In the genomic region with DNA sequence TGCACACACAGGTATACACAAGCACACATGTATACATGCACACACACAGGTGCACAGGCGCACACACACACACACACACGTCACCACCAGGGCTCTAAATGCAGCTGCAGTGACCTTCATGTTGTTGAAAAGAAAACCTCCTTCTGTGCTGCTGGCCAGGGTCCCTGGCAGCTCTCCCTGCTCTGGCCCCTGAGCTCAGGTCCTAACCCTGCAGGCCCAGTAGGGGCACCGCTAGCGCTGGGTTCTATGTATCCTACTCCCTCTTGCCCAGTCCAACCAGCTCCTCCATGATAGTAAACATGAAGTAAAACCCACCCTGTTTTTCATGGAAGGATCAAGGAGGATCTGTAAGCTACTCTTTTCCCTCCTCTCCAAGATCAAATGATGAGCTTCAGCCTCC, we compare ENCODE assay signal across 30 cellular contexts.
"Had no signal": no experiment of that assay in that cellular context is flagged by ENCODE, and none has a peak within 500 bp of the region (broad histone marks: within the 10 kb centered on the region; RNA-seq: fewer than 3 reads in every experiment).

No MANE protein-coding gene starts in this region.

- DNase-seq: activated B cell treated with CpG ODN at 0.5 μM for 24 hours; activated CD4-positive, alpha-beta T cell treated with anti-CD3 and anti-CD28 coated beads for 36 hours; activated CD4-positive, alpha-beta T cell treated with anti-CD3 and anti-CD28 coated beads, Interleukin-2, amount 50 U/mL, for 4 hours; activated CD8-positive, alpha-beta memory T cell treated with anti-CD3 and anti-CD28 coated beads for 24 hours; activated CD8-positive, alpha-beta memory T cell treated with anti-CD3 and anti-CD28 coated beads, Interleukin-2, amount 50 U/mL, for 4 hours; activated naive CD4-positive, alpha-beta T cell; activated T-cell treated with anti-CD3 and anti-CD28 coated beads, Interleukin-2, amount 50 U/mL, for 4 hours; adrenal gland; brain microvascular endothelial cell; caudate nucleus; dermis blood vessel endothelial cell; effector CD8-positive, alpha-beta T cell; foreskin melanocyte; hippocampal formation; mucosa of descending colon; naive B cell; posterior cingulate gyrus; stimulated activated CD4-positive, alpha-beta T cell treated with anti-CD3 and anti-CD28 coated beads, Interleukin-2, amount 100 ng/mL, for 48 hours; stimulated activated CD8-positive, alpha-beta memory T cell treated with anti-CD3 and anti-CD28 coated beads, Interleukin-4, amount 100 ng/mL, for 48 hours; stimulated activated naive B cell treated with anti-CD40 and anti-IgM and Interleukin-4, amounts not matched to agents 10 μg/mL and 1 μg/mL and 100 μg/mL, for 72 hours; testis; trophoblast cell had no signal

- H3K27me3 ChIP-seq: ascending aorta, brain microvascular endothelial cell, testis, vagina had no signal

- FAIRE-seq: endothelial cell of umbilical vein, TTC549 had no signal

- ATAC-seq: activated CD4-positive, alpha-beta T cell treated with anti-CD3 and anti-CD28 coated beads for 36 hours; activated T-cell treated with anti-CD3 and anti-CD28 coated beads, Interleukin-2, amount 50 U/mL, for 4 hours; esophagus mucosa; mucosa of descending colon; stimulated activated naive B cell treated with anti-CD40 and anti-IgM and Interleukin-4, amounts not matched to agents 10 μg/mL and 1 μg/mL and 100 μg/mL, for 72 hours had no signal

- H3K36me3 ChIP-seq: adrenal gland, ascending aorta, brain microvascular endothelial cell, vagina had no signal

- H3K9me3 Mint-ChIP-seq: activated T-cell treated with anti-CD3 and anti-CD28 coated beads, Interleukin-2, amount 50 U/mL, for 4 hours; activated T-helper 2 cell treated with anti-CD3 and anti-CD28 coated beads, Interferon-gamma antibody, Interleukin-2, Interleukin-4, amounts not matched to agents 10 μg/mL and 5 μg/mL and 100 μg/mL, durations not matched to agents 14 hours and 24 hours and 36 hours; T-helper 2 cell treated with Interferon-gamma antibody and Interleukin-4, amounts not matched to agents 5 μg/mL and 100 μg/mL, for 36 hours had no signal

- H3K4me1 Mint-ChIP-seq: activated B cell treated with CpG ODN at 0.5 μM for 24 hours; activated CD4-positive, alpha-beta T cell treated with anti-CD3 and anti-CD28 coated beads for 36 hours; stimulated activated naive B cell treated with anti-CD40 and anti-IgM and Interleukin-4, amounts not matched to agents 10 μg/mL and 1 μg/mL and 100 μg/mL, for 72 hours had no signal

- H3K36me3 Mint-ChIP-seq: activated naive CD8-positive, alpha-beta T cell; stimulated activated naive B cell treated with anti-CD40 and anti-IgM and Interleukin-4, amounts not matched to agents 10 μg/mL and 1 μg/mL and 100 μg/mL, for 72 hours had no signal

- H3K4me1 ChIP-seq: adrenal gland, ascending aorta, testis, vagina had no signal

- H3K4me3 ChIP-seq: adrenal gland, ascending aorta, mucosa of descending colon, testis, vagina had no signal

- H3K27ac ChIP-seq: adrenal gland, ascending aorta, brain microvascular endothelial cell, testis, vagina had no signal

- H3K9me3 ChIP-seq: adrenal gland, ascending aorta, mucosa of descending colon, testis, vagina had no signal

- H3K4me3 Mint-ChIP-seq: activated B cell treated with CpG ODN at 0.5 μM for 24 hours; activated CD4-positive, alpha-beta T cell treated with anti-CD3 and anti-CD28 coated beads for 36 hours; activated naive CD8-positive, alpha-beta T cell; activated T-cell treated with anti-CD3 and anti-CD28 coated beads, Interleukin-2, amount 50 U/mL, for 4 hours; naive B cell; stimulated activated naive B cell treated with anti-CD40 and anti-IgM and Interleukin-4, amounts not matched to agents 10 μg/mL and 1 μg/mL and 100 μg/mL, for 72 hours; T-helper 2 cell treated with Interferon-gamma antibody and Interleukin-4, amounts not matched to agents 5 μg/mL and 100 μg/mL, for 36 hours had no signal

- H3K27ac Mint-ChIP-seq: activated B cell treated with CpG ODN at 0.5 μM for 24 hours; activated CD4-positive, alpha-beta T cell treated with anti-CD3 and anti-CD28 coated beads for 36 hours; activated naive CD8-positive, alpha-beta T cell; activated T-helper 2 cell treated with anti-CD3 and anti-CD28 coated beads, Interferon-gamma antibody, Interleukin-2, Interleukin-4, amounts not matched to agents 10 μg/mL and 5 μg/mL and 100 μg/mL, durations not matched to agents 14 hours and 24 hours and 36 hours; naive B cell; stimulated activated naive B cell treated with anti-CD40 and anti-IgM and Interleukin-4, amounts not matched to agents 10 μg/mL and 1 μg/mL and 100 μg/mL, for 72 hours; T-helper 2 cell treated with Interferon-gamma antibody and Interleukin-4, amounts not matched to agents 5 μg/mL and 100 μg/mL, for 36 hours had no signal
